Comparison of ENCODE assay signal across 1 cellular context in the genomic region with DNA sequence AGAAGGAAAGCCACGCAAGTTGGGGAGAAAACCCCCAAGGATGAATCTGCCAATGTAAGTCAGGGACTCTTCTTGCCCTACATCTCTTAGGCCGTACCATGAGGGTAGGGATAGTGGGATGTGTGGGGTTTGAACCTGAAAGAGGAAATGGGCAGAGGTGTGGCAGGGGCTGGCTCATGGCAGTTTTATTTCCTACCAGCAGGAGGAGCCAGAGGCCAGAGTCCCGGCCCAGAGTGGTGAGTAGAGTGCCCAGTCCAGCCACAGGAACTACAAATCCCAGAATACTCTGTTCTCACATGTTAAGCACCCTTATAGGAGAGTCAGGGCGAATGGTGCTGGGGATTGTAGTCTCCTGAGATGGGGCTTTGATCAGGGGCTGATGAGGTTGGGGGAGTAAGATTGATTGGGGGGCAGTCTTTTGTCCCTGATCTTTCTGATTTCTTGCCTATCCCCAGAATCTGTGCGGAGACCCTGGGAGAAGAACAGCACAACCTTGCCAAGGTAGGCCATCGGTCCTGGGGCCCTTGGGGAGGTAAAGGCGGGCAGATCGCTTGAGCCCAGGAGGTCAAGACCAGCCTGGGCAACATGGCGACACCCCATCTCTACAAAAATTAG.
TF ChIP-seq lines count a peak whose summit lies in the region.

No MANE protein-coding gene starts in this region.

TF ChIP-seq in K562, 482 proteins besides CTCF, POLR2A, EP300 and RAD21 (continued from another document and continues in another):
- TF ChIP-seq, protein P1, sequence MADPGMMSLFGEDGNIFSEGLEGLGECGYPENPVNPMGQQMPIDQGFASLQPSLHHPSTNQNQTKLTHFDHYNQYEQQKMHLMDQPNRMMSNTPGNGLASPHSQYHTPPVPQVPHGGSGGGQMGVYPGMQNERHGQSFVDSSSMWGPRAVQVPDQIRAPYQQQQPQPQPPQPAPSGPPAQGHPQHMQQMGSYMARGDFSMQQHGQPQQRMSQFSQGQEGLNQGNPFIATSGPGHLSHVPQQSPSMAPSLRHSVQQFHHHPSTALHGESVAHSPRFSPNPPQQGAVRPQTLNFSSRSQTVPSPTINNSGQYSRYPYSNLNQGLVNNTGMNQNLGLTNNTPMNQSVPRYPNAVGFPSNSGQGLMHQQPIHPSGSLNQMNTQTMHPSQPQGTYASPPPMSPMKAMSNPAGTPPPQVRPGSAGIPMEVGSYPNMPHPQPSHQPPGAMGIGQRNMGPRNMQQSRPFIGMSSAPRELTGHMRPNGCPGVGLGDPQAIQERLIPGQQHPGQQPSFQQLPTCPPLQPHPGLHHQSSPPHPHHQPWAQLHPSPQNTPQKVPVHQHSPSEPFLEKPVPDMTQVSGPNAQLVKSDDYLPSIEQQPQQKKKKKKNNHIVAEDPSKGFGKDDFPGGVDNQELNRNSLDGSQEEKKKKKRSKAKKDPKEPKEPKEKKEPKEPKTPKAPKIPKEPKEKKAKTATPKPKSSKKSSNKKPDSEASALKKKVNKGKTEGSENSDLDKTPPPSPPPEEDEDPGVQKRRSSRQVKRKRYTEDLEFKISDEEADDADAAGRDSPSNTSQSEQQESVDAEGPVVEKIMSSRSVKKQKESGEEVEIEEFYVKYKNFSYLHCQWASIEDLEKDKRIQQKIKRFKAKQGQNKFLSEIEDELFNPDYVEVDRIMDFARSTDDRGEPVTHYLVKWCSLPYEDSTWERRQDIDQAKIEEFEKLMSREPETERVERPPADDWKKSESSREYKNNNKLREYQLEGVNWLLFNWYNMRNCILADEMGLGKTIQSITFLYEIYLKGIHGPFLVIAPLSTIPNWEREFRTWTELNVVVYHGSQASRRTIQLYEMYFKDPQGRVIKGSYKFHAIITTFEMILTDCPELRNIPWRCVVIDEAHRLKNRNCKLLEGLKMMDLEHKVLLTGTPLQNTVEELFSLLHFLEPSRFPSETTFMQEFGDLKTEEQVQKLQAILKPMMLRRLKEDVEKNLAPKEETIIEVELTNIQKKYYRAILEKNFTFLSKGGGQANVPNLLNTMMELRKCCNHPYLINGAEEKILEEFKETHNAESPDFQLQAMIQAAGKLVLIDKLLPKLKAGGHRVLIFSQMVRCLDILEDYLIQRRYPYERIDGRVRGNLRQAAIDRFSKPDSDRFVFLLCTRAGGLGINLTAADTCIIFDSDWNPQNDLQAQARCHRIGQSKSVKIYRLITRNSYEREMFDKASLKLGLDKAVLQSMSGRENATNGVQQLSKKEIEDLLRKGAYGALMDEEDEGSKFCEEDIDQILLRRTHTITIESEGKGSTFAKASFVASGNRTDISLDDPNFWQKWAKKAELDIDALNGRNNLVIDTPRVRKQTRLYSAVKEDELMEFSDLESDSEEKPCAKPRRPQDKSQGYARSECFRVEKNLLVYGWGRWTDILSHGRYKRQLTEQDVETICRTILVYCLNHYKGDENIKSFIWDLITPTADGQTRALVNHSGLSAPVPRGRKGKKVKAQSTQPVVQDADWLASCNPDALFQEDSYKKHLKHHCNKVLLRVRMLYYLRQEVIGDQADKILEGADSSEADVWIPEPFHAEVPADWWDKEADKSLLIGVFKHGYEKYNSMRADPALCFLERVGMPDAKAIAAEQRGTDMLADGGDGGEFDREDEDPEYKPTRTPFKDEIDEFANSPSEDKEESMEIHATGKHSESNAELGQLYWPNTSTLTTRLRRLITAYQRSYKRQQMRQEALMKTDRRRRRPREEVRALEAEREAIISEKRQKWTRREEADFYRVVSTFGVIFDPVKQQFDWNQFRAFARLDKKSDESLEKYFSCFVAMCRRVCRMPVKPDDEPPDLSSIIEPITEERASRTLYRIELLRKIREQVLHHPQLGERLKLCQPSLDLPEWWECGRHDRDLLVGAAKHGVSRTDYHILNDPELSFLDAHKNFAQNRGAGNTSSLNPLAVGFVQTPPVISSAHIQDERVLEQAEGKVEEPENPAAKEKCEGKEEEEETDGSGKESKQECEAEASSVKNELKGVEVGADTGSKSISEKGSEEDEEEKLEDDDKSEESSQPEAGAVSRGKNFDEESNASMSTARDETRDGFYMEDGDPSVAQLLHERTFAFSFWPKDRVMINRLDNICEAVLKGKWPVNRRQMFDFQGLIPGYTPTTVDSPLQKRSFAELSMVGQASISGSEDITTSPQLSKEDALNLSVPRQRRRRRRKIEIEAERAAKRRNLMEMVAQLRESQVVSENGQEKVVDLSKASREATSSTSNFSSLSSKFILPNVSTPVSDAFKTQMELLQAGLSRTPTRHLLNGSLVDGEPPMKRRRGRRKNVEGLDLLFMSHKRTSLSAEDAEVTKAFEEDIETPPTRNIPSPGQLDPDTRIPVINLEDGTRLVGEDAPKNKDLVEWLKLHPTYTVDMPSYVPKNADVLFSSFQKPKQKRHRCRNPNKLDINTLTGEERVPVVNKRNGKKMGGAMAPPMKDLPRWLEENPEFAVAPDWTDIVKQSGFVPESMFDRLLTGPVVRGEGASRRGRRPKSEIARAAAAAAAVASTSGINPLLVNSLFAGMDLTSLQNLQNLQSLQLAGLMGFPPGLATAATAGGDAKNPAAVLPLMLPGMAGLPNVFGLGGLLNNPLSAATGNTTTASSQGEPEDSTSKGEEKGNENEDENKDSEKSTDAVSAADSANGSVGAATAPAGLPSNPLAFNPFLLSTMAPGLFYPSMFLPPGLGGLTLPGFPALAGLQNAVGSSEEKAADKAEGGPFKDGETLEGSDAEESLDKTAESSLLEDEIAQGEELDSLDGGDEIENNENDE (IDR thresholded peaks at IDR 0.05; ENCODE audit: low read depth, low read length) = peak; percentile 10
- TF ChIP-seq NR2C1 (IDR thresholded peaks at IDR 0.05) (no peak), NR2C1 (tag; IDR thresholded peaks at IDR 0.05) (peak; percentile 36; the same call in 1 of the 2 replicates), JUN (IDR thresholded peaks at IDR 0.05; ENCODE audit: borderline replicate concordance, low read depth, low read length) (0 out of 2 replicates have a peak, but pooled peaks have one; percentile 10), JUN (CRISPR knock-in tag; IDR thresholded peaks at IDR 0.05; ENCODE audit: borderline replicate concordance) (0 out of 2 replicates have a peak, but pooled peaks have one; percentile 30), MYC (IDR thresholded peaks at IDR 0.05; ENCODE audit: low read depth, low read length) (peak; percentile 56), MYC (CRISPR knock-in tag; IDR thresholded peaks at IDR 0.05; ENCODE audit: borderline replicate concordance, low read depth) (no peak), HCFC1 (IDR thresholded peaks at IDR 0.05; ENCODE audit: low read depth, low read length) (peak; percentile 96), LCOR (CRISPR knock-in tag; IDR thresholded peaks at IDR 0.05) (peak; percentile 8; the same call in 1 of the 2 replicates), ZNF140 (CRISPR knock-in tag; IDR thresholded peaks at IDR 0.05) (no peak), GTF2A2 (tag; IDR thresholded peaks at IDR 0.05) (no peak), POLR2G (IDR thresholded peaks at IDR 0.05; ENCODE audit: low read depth, low read length) (0 out of 2 replicates have a peak, but pooled peaks have one; percentile 19)
- TF ChIP-seq, protein P2, sequence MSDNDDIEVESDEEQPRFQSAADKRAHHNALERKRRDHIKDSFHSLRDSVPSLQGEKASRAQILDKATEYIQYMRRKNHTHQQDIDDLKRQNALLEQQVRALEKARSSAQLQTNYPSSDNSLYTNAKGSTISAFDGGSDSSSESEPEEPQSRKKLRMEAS (CRISPR knock-in tag; IDR thresholded peaks at IDR 0.05) = 0 out of 2 replicates have a peak, but pooled peaks have one; percentile 17
- TF ChIP-seq, protein P3, sequence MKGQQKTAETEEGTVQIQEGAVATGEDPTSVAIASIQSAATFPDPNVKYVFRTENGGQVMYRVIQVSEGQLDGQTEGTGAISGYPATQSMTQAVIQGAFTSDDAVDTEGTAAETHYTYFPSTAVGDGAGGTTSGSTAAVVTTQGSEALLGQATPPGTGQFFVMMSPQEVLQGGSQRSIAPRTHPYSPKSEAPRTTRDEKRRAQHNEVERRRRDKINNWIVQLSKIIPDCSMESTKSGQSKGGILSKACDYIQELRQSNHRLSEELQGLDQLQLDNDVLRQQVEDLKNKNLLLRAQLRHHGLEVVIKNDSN (CRISPR knock-in tag; IDR thresholded peaks at IDR 0.05) = 0 out of 2 replicates have a peak, but pooled peaks have one; percentile 13
- TF ChIP-seq, protein P4, sequence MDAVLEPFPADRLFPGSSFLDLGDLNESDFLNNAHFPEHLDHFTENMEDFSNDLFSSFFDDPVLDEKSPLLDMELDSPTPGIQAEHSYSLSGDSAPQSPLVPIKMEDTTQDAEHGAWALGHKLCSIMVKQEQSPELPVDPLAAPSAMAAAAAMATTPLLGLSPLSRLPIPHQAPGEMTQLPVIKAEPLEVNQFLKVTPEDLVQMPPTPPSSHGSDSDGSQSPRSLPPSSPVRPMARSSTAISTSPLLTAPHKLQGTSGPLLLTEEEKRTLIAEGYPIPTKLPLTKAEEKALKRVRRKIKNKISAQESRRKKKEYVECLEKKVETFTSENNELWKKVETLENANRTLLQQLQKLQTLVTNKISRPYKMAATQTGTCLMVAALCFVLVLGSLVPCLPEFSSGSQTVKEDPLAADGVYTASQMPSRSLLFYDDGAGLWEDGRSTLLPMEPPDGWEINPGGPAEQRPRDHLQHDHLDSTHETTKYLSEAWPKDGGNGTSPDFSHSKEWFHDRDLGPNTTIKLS (IDR thresholded peaks at IDR 0.05; ENCODE audit: borderline replicate concordance, low read depth) = peak; percentile 78; the same call in 1 of the 2 replicates
- TF ChIP-seq, protein P5, sequence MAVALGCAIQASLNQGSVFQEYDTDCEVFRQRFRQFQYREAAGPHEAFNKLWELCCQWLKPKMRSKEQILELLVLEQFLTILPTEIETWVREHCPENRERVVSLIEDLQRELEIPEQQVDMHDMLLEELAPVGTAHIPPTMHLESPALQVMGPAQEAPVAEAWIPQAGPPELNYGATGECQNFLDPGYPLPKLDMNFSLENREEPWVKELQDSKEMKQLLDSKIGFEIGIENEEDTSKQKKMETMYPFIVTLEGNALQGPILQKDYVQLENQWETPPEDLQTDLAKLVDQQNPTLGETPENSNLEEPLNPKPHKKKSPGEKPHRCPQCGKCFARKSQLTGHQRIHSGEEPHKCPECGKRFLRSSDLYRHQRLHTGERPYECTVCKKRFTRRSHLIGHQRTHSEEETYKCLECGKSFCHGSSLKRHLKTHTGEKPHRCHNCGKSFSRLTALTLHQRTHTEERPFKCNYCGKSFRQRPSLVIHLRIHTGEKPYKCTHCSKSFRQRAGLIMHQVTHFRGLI (CRISPR knock-in tag; IDR thresholded peaks at IDR 0.05) = no peak
- TF ChIP-seq, protein P6, sequence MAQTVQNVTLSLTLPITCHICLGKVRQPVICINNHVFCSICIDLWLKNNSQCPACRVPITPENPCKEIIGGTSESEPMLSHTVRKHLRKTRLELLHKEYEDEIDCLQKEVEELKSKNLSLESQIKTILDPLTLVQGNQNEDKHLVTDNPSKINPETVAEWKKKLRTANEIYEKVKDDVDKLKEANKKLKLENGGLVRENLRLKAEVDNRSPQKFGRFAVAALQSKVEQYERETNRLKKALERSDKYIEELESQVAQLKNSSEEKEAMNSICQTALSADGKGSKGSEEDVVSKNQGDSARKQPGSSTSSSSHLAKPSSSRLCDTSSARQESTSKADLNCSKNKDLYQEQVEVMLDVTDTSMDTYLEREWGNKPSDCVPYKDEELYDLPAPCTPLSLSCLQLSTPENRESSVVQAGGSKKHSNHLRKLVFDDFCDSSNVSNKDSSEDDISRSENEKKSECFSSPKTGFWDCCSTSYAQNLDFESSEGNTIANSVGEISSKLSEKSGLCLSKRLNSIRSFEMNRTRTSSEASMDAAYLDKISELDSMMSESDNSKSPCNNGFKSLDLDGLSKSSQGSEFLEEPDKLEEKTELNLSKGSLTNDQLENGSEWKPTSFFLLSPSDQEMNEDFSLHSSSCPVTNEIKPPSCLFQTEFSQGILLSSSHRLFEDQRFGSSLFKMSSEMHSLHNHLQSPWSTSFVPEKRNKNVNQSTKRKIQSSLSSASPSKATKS (CRISPR knock-in tag; IDR thresholded peaks at IDR 0.05) = peak; percentile 12; the same call in 1 of the 2 replicates
- TF ChIP-seq, protein P7, sequence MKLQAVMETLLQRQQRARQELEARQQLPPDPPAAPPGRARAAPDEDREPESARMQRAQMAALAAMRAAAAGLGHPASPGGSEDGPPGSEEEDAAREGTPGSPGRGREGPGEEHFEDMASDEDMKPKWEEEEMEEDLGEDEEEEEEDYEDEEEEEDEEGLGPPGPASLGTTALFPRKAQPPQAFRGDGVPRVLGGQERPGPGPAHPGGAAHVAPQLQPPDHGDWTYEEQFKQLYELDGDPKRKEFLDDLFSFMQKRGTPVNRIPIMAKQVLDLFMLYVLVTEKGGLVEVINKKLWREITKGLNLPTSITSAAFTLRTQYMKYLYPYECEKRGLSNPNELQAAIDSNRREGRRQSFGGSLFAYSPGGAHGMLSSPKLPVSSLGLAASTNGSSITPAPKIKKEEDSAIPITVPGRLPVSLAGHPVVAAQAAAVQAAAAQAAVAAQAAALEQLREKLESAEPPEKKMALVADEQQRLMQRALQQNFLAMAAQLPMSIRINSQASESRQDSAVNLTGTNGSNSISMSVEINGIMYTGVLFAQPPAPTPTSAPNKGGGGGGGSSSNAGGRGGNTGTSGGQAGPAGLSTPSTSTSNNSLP (IDR thresholded peaks at IDR 0.05; ENCODE audit: borderline replicate concordance, low read depth, low read length) = 0 out of 2 replicates have a peak, but pooled peaks have one; percentile 15
- TF ChIP-seq, protein P8, sequence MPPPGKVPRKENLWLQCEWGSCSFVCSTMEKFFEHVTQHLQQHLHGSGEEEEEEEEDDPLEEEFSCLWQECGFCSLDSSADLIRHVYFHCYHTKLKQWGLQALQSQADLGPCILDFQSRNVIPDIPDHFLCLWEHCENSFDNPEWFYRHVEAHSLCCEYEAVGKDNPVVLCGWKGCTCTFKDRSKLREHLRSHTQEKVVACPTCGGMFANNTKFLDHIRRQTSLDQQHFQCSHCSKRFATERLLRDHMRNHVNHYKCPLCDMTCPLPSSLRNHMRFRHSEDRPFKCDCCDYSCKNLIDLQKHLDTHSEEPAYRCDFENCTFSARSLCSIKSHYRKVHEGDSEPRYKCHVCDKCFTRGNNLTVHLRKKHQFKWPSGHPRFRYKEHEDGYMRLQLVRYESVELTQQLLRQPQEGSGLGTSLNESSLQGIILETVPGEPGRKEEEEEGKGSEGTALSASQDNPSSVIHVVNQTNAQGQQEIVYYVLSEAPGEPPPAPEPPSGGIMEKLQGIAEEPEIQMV (tag; conservative IDR thresholded peaks at IDR 0.05; ENCODE audit: low read depth) = 0 out of 2 replicates have a peak, but pooled peaks have one; percentile 21
